ENCODE assay signal across 8 cellular contexts in genomic region chr4:25860586-25861421, GRCh38. TPM values are rescaled to one million over a fixed set of nuclear protein-coding genes. Genes with fewer than 3 reads are reported as not detected.
DNase-seq lines count a peak whose midpoint lies in the region; TF ChIP-seq lines count a peak whose summit lies in the region.

No MANE protein-coding gene starts in this region.

- intact Hi-C loops in MCF 10A (cut with micrococcal nuclease) (no loop called here), breast epithelium (cut with DNase I; ENCODE audit: low total_unique reads) (no loop called here), lower leg skin (cut with DNase I; ENCODE audit: low total_unique reads) (no loop called here)

- TF ChIP-seq POLR2A in breast epithelium (IDR thresholded peaks at IDR 0.05) (no peak), lower leg skin (IDR thresholded peaks at IDR 0.05) (no peak)

- 76 to 77% methylated on average over 8 of the region's 8 CpGs for WGBS in lower leg skin, 2 donors

- H3K36me3 Mint-ChIP-seq in MCF 10A (ENCODE audit: insufficient read depth, unreplicated experiment) (no peaks in the 10 kb centered on the region), type B pancreatic cell (peaks cover 12% of the 10 kb centered on the region)

- H3K36me3 ChIP-seq in breast epithelium (no peaks in the 10 kb centered on the region), SJCRH30 (no peaks in the 10 kb centered on the region)

- CTCF ChIA-PET in MCF 10A (lab: Yijun Ruan, JAX), result no interaction called here

- TSS peak; percentile 48 for BruUV-seq in MCF 10A (replicated peaks; lab: Mats Ljungman, UMichigan)

- H3K4me1 ChIP-seq in breast epithelium (no peaks in the 10 kb centered on the region), SJCRH30 (peaks cover 36% of the 10 kb centered on the region)

- H3K4me3 ChIP-seq in breast epithelium (no peak overlapping the region), SJCRH30 (peak overlapping the region; percentile 85), fibroblast of pulmonary artery (replicated peaks; ENCODE audit: low read depth, low read length) (peak overlapping the region; percentile 69), lower leg skin (ENCODE audit: low read depth, poor library complexity, severe bottlenecking) (no peak overlapping the region)

- peak overlapping the region; percentile 91 for H3K27ac Mint-ChIP-seq in MCF 10A (ENCODE audit: low read depth, unreplicated experiment)
- peak overlapping the region; percentile 90 for H3K27ac Mint-ChIP-seq in type B pancreatic cell

- no peaks in the 10 kb centered on the region for H3K27me3 Mint-ChIP-seq in MCF 10A (ENCODE audit: insufficient read depth, unreplicated experiment)
- peaks cover 52% of the 10 kb centered on the region for H3K27me3 Mint-ChIP-seq in type B pancreatic cell

- H3K9me3 ChIP-seq in breast epithelium (no peaks in the 10 kb centered on the region), SJCRH30 (replicated peaks) (no peaks in the 10 kb centered on the region)

- TF ChIP-seq CTCF in MCF 10A (IDR thresholded peaks at IDR 0.05; ENCODE audit: unreplicated experiment), result no peak
- TF ChIP-seq CTCF in breast epithelium (IDR thresholded peaks at IDR 0.05), result no peak
- no peak for TF ChIP-seq CTCF in fibroblast of pulmonary artery (IDR thresholded peaks at IDR 0.05; ENCODE audit: low read length, missing control alignments)
- no peak for TF ChIP-seq CTCF in type B pancreatic cell (conservative IDR thresholded peaks at IDR 0.05)
- no peak for TF ChIP-seq CTCF in lower leg skin (IDR thresholded peaks at IDR 0.05)

- H3K27ac ChIP-seq in breast epithelium (no peak overlapping the region), SJCRH30 (peak overlapping the region; percentile 66; the same call in 1 of the 2 replicates)

- POLR2A ChIA-PET in MCF 10A (lab: Yijun Ruan, JAX), result interaction anchor here (0.6 to 1.9 kb wide), 7 partner anchors 8 to 323 kb away, joined by 3 to 20 read pairs (median 3); partner anchors contain the start of gene SMIM20

- H3K4me1 Mint-ChIP-seq in MCF 10A (ENCODE audit: insufficient read depth, unreplicated experiment) (peaks cover 24% of the 10 kb centered on the region), type B pancreatic cell (ENCODE audit: unreplicated experiment) (peaks cover 25% of the 10 kb centered on the region)

- no peaks in the 10 kb centered on the region for H3K9me3 Mint-ChIP-seq in MCF 10A (ENCODE audit: unreplicated experiment)
- H3K9me3 Mint-ChIP-seq in type B pancreatic cell, result no peaks in the 10 kb centered on the region

- no peaks in the 10 kb centered on the region for H3K27me3 ChIP-seq in breast epithelium
- H3K27me3 ChIP-seq in SJCRH30, result no peaks in the 10 kb centered on the region

- peak; percentile 78 for DNase-seq in MCF 10A (ENCODE audit: unreplicated experiment)
- DNase-seq in breast epithelium (ENCODE audit: low spot score in 2 of 2), result no peak
- peak; percentile 30 to 44 for DNase-seq in SJCRH30
- peak; percentile 63 for DNase-seq in fibroblast of pulmonary artery (ENCODE audit: low read depth)
- no peak for DNase-seq in type B pancreatic cell (ENCODE audit: extremely low spot score, unreplicated experiment)
- no peak for DNase-seq in DMS 273 treated with DMSO at 0.1 percent for 48 hours (lab: John Stamatoyannopoulos, UW)
- no peak for DNase-seq in DMS153 (lab: John Stamatoyannopoulos, UW)
- no peak for DNase-seq in lower leg skin (ENCODE audit: low spot score in 2 of 2)

- H3K4me3 Mint-ChIP-seq in MCF 10A (ENCODE audit: unreplicated experiment), result peak overlapping the region; percentile 96
- H3K4me3 Mint-ChIP-seq in type B pancreatic cell, result peak overlapping the region; percentile 96

RNA-seq across cellular contexts. Expression of gene SEL1L3, which starts 2.0 kb away (rescaled TPM):
- total RNA-seq in MCF 10A (2022), result 28.1 and 49.4 TPM in 2 replicates
- total RNA-seq in breast epithelium, result 10 to 100 TPM; 10.7 to 15.5 (median 14.7) TPM
- 37.6 and 52.3 TPM in 2 replicates for total RNA-seq in SJCRH30 (2014; rRNA removed; shearing (Covaris generic))
- 28.2 and 43.8 TPM in 2 replicates for total RNA-seq in type B pancreatic cell (ENCODE audit: low replicate concordance)
- total RNA-seq in lower leg skin, result 10 to 100 TPM in 1 of 4 donors, 1 to 10 TPM in 3; 5.2 to 20.1 (median 5.9) TPM

RNA-seq across cellular contexts. Expression of gene SMIM20, which starts 53.2 kb away (rescaled TPM):
- total RNA-seq in MCF 10A (2022) (38.2 and 45.1 TPM in 2 replicates), breast epithelium (10 to 100 TPM; 26.9 to 37.0 (median 29.2) TPM), type B pancreatic cell (ENCODE audit: low replicate concordance) (25.3 and 28.0 TPM in 2 replicates), lower leg skin (10 to 100 TPM; 16.1 to 18.7 (median 17.4) TPM)
- 40.6 and 49.1 TPM in 2 replicates for total RNA-seq in SJCRH30 (2014; rRNA removed; shearing (Covaris generic))

Comparison
In these comparisons a context has a peak if more than half of its experiments do, and no peak if none do; other contexts are left out.
1. DNase-seq: peak in MCF 10A (single experiment), SJCRH30 (2 of 2) and fibroblast of pulmonary artery (single experiment); none in breast epithelium (0 of 2), type B pancreatic cell (single experiment), DMS 273 treated with DMSO at 0.1 percent for 48 hours (single experiment), DMS153 (single experiment) and lower leg skin (0 of 2).
2. H3K4me3 ChIP-seq: peak in SJCRH30 (single experiment) and fibroblast of pulmonary artery (single experiment); none in breast epithelium (0 of 3) and lower leg skin (single experiment).